Comparison of ENCODE assay signal across 8 cellular contexts in the genomic region with DNA sequence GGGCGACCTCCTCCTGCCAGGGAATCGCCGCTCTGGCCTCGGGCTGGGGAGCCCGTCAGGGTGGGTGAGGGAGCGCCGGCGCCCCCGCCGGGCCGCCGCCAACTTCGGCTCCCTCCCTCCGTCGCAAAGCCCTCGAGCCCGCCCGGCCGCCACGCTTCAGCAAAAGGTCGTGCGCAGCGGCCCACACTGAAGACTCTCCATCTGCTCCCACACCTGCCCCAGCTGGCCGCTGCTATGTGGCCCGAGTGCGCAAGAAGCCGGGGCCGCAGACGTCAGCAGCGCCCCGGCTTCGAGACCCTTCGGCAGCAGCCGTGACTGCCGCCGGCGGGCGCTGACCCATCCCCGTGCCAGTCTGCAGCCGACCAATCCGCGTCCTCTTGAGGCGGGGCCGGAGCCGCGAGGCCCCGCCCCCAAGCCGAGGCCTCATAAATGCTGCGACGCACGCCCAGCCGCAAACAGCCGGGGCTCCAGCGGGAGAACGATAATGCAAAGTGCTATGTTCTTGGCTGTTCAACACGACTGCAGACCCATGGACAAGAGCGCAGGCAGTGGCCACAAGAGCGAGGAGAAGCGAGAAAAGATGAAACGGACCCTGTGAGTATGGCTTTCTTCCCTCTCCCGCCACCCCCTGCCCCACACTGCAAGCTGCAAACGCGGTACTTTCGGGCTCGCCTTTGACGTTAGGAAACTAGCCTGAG. TPM values are rescaled to one million over a fixed set of nuclear protein-coding genes. Genes with fewer than 3 reads are reported as not detected.
DNase-seq lines count a peak whose midpoint lies in the region; ATAC-seq and TF ChIP-seq lines count a peak whose summit lies in the region.

A gene with protein sequence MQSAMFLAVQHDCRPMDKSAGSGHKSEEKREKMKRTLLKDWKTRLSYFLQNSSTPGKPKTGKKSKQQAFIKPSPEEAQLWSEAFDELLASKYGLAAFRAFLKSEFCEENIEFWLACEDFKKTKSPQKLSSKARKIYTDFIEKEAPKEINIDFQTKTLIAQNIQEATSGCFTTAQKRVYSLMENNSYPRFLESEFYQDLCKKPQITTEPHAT (plus strand): TSS at position 452 of the 698 bp plus-strand sequence. CDS start 33 bp downstream, at position 485.

- 0 out of 2 replicates have a peak, but pooled peaks cover 8% of the 10 kb centered on the region for H4K20me1 ChIP-seq in DOHH2 (ENCODE audit: control insufficient read depth, insufficient read depth, low read depth, low read length)

- DNase-seq in RPMI7951 (ENCODE audit: low read depth): peak; percentile 90
- peak; percentile 87 for DNase-seq in fibroblast of peridontal ligament (ENCODE audit: extremely low read depth)
- peak; percentile 92 for DNase-seq in natural killer cell treated with Interleukin-12 subunit alpha and Interleukin-12 subunit beta and Interleukin-15 and Interleukin-18, amount 100 ng/mL, for 72 hours (ENCODE audit: low spot score)
- DNase-seq in stimulated activated naive CD4-positive, alpha-beta T cell treated with Interleukin-2 at 50 U/mL for 16 hours (lab: John Stamatoyannopoulos, UW): peak; percentile 79

- H3K27me3 ChIP-seq in DOHH2 (ENCODE audit: control insufficient read depth, low read length): no peaks in the 10 kb centered on the region

- H3K4me1 Mint-ChIP-seq in activated T-helper 17 cell treated with anti-CD3 and anti-CD28 coated beads, Interleukin-2, amount 50 U/mL, for 72 hours: peaks cover 26% of the 10 kb centered on the region
- H3K4me1 Mint-ChIP-seq in natural killer cell treated with Interleukin-12 subunit alpha and Interleukin-12 subunit beta and Interleukin-15 and Interleukin-18, amount 100 ng/mL, for 72 hours (ENCODE audit: low read depth in 2 of 2): peaks cover 31 to 32% of the 10 kb centered on the region in 2 donors

- H3F3A ChIP-seq in DOHH2 (ENCODE audit: control insufficient read depth, insufficient read depth): peaks cover 23% of the 10 kb centered on the region

- H3K4me3 ChIP-seq in DOHH2 (ENCODE audit: low read length): peak within 1 kb of the TSS; percentile 92

- no peaks in the 10 kb centered on the region for H3K27me3 Mint-ChIP-seq in activated T-helper 17 cell treated with anti-CD3 and anti-CD28 coated beads, Interleukin-2, amount 50 U/mL, for 72 hours
- H3K27me3 Mint-ChIP-seq in natural killer cell treated with Interleukin-12 subunit alpha and Interleukin-12 subunit beta and Interleukin-15 and Interleukin-18, amount 100 ng/mL, for 72 hours: peaks cover 0 to 2% of the 10 kb centered on the region in 2 donors

- H3K36me3 Mint-ChIP-seq in activated T-helper 17 cell treated with anti-CD3 and anti-CD28 coated beads, Interleukin-2, amount 50 U/mL, for 72 hours (ENCODE audit: low read depth): peaks cover 44% of the 10 kb centered on the region
- H3K36me3 Mint-ChIP-seq in natural killer cell treated with Interleukin-12 subunit alpha and Interleukin-12 subunit beta and Interleukin-15 and Interleukin-18, amount 100 ng/mL, for 72 hours: peaks cover 5% of the 10 kb centered on the region

- H3K27ac ChIP-seq in DOHH2 (ENCODE audit: low read depth, low read length): peak within 1 kb of the TSS; percentile 83
- peak within 1 kb of the TSS; percentile 40 for H3K27ac ChIP-seq in KOPT-K1 (ENCODE audit: low read depth, low read length, poor library complexity, severe bottlenecking)

- TF ChIP-seq CTCF in DOHH2 (IDR thresholded peaks at IDR 0.05; ENCODE audit: low read depth, low read length, poor library complexity, severe bottlenecking): peak; percentile 42

- no peaks in the 10 kb centered on the region for H3K9me2 ChIP-seq in DOHH2 (replicated peaks; ENCODE audit: control insufficient read depth, low read length)

- H3K27ac Mint-ChIP-seq in activated T-helper 17 cell treated with anti-CD3 and anti-CD28 coated beads, Interleukin-2, amount 50 U/mL, for 72 hours: peak within 1 kb of the TSS; percentile 97
- peak within 1 kb of the TSS; percentile 68 to 86 for H3K27ac Mint-ChIP-seq in natural killer cell treated with Interleukin-12 subunit alpha and Interleukin-12 subunit beta and Interleukin-15 and Interleukin-18, amount 100 ng/mL, for 72 hours

- peak within 1 kb of the TSS; percentile 85 for H3K4me2 ChIP-seq in DOHH2 (ENCODE audit: low read length)

- H3K9me3 ChIP-seq in DOHH2 (ENCODE audit: control insufficient read depth, insufficient read depth, low read length) (no peaks in the 10 kb centered on the region), KOPT-K1 (ENCODE audit: insufficient read depth, low read length, poor library complexity, severe bottlenecking) (no peaks in the 10 kb centered on the region)

- H3K9me3 Mint-ChIP-seq in activated T-helper 17 cell treated with anti-CD3 and anti-CD28 coated beads, Interleukin-2, amount 50 U/mL, for 72 hours: no peaks in the 10 kb centered on the region
- no peaks in the 10 kb centered on the region for H3K9me3 Mint-ChIP-seq in natural killer cell treated with Interleukin-12 subunit alpha and Interleukin-12 subunit beta and Interleukin-15 and Interleukin-18, amount 100 ng/mL, for 72 hours

- ATAC-seq in GM21825 (IDR thresholded peaks at IDR 0.05; ENCODE audit: unreplicated experiment): peak; percentile 94
- peak; percentile 90 for ATAC-seq in activated T-helper 17 cell treated with anti-CD3 and anti-CD28 coated beads, Interleukin-2, amount 50 U/mL, for 72 hours (replicated peaks)
- ATAC-seq in natural killer cell treated with Interleukin-12 subunit alpha and Interleukin-12 subunit beta and Interleukin-15 and Interleukin-18, amount 100 ng/mL, for 72 hours: peak; percentile 96 to 98

- peaks cover 25% of the 10 kb centered on the region for H3K36me3 ChIP-seq in DOHH2 (ENCODE audit: control insufficient read depth, low read length)
- H3K36me3 ChIP-seq in KOPT-K1 (ENCODE audit: insufficient read depth, low read length): no peaks in the 10 kb centered on the region

- H3K79me2 ChIP-seq in DOHH2 (ENCODE audit: control insufficient read depth, low read length): peaks cover 16% of the 10 kb centered on the region

- peak within 1 kb of the TSS; percentile 100 for H3K4me3 Mint-ChIP-seq in activated T-helper 17 cell treated with anti-CD3 and anti-CD28 coated beads, Interleukin-2, amount 50 U/mL, for 72 hours
- H3K4me3 Mint-ChIP-seq in natural killer cell treated with Interleukin-12 subunit alpha and Interleukin-12 subunit beta and Interleukin-15 and Interleukin-18, amount 100 ng/mL, for 72 hours: peak within 1 kb of the TSS; percentile 96

- H3K4me1 ChIP-seq in DOHH2 (ENCODE audit: control insufficient read depth, low read length): peaks cover 48% of the 10 kb centered on the region

RNA-seq across cellular contexts. Expression of the gene that starts here (rescaled TPM):
- total RNA-seq in RPMI7951 (2014; rRNA removed; shearing (Covaris generic)): 24.7 and 26.9 TPM in 2 replicates
- 10 to 100 TPM; 11.7 to 22.8 TPM for total RNA-seq in activated T-helper 17 cell treated with anti-CD3 and anti-CD28 coated beads, Interleukin-2, amount 50 U/mL, for 72 hours
- total RNA-seq in natural killer cell treated with Interleukin-12 subunit alpha and Interleukin-12 subunit beta and Interleukin-15 and Interleukin-18, amount 100 ng/mL, for 72 hours: 10 to 100 TPM in 1 of 2 donors, 1 to 10 TPM in 1; 9.6 to 16.5 TPM

Comparison
In these comparisons a context has a peak if more than half of its experiments do, and no peak if none do; other contexts are left out.
1. Peak in every context shown above with its lines: DNase-seq, ATAC-seq, H3K4me3 ChIP-seq and H3K27ac ChIP-seq.